Comparison of ENCODE assay signal across 8 cellular contexts in the genomic region with DNA sequence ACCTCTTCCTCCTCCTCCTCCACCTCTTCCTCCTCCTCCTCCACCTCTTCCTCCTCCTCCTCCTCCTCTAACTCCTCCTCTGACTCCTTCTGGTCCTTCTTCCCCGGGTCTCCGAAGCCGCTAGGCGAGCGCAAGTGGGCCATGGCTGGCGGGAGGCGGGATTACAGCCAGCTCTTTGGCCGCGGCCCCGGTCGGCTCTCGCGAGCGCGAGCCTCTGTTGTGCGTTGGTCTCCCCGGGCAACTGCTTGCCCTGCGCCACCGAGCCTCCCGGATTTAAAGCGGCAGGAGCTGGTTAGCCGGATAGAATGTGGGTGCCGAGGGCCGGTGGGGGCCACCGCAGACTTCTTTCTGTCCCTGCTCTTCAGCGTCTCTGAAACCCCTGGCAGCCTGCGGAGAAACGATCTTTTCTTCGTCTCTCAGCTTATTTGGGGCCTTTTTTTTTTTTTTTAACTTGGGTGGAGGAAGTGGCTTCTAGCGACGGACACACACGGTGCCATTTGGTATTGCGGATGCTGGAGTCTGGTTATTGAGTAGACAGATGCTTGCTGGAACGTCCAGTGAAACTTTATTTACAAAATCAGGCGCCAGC. TPM values are rescaled to one million over a fixed set of nuclear protein-coding genes. Genes with fewer than 3 reads are reported as not detected.
DNase-seq lines count a peak whose midpoint lies in the region; ATAC-seq and TF ChIP-seq lines count a peak whose summit lies in the region.

Gene ERICH6 (minus strand): TSS at position 165 of the 589 bp plus-strand sequence. CDS start 22 bp downstream, at position 143.

- H3K79me2 ChIP-seq in OCI-LY3 (ENCODE audit: low read length), result no peaks in the 10 kb centered on the region

- H4K20me1 ChIP-seq in OCI-LY3 (ENCODE audit: insufficient read depth, low read length), result no peaks in the 10 kb centered on the region

- H3K4me3 ChIP-seq in HUES64 (ENCODE audit: low read length) (peak within 1 kb of the TSS; percentile 69), OCI-LY3 (ENCODE audit: low read length) (peak within 1 kb of the TSS; percentile 88), esophagus (ENCODE audit: low read depth in 1 of 2, low read length in 2 of 2) (peak within 1 kb of the TSS; percentile 54 to 75), mucosa of stomach (ENCODE audit: low read length) (peak within 1 kb of the TSS; percentile 17)

- TF ChIP-seq CTCF in OCI-LY3 (IDR thresholded peaks at IDR 0.05; ENCODE audit: low read depth, low read length), result no peak

- peak; percentile 98 for ATAC-seq in GM21515 (IDR thresholded peaks at IDR 0.05; ENCODE audit: unreplicated experiment)

- H3K9me3 ChIP-seq in HUES64 (ENCODE audit: insufficient read depth, low read depth, low read length) (no peaks in the 10 kb centered on the region), OCI-LY3 (ENCODE audit: insufficient read depth, low read length) (no peaks in the 10 kb centered on the region), esophagus (ENCODE audit: control insufficient read depth in 2 of 2, insufficient read depth in 1 of 2, low read depth in 1 of 2, low read length in 1 of 2) (no peaks in the 10 kb centered on the region), mucosa of stomach (ENCODE audit: control insufficient read depth, low read length) (no peaks in the 10 kb centered on the region)

- H3K36me3 ChIP-seq in HUES64 (ENCODE audit: insufficient read depth, low read length), result no peaks in the 10 kb centered on the region
- H3K36me3 ChIP-seq in OCI-LY3 (replicated peaks; ENCODE audit: low read depth, low read length), result no peaks in the 10 kb centered on the region
- no peaks in the 10 kb centered on the region for H3K36me3 ChIP-seq in esophagus (ENCODE audit: control insufficient read depth in 2 of 2, insufficient read depth in 2 of 2, low read length in 1 of 2)
- no peaks in the 10 kb centered on the region for H3K36me3 ChIP-seq in mucosa of stomach (ENCODE audit: control insufficient read depth, insufficient read depth, low read length)

- no peaks in the 10 kb centered on the region for H3K27me3 ChIP-seq in HUES64 (ENCODE audit: insufficient read depth, low read length)
- H3K27me3 ChIP-seq in OCI-LY3 (ENCODE audit: low read depth, low read length), result no peaks in the 10 kb centered on the region
- H3K27me3 ChIP-seq in esophagus (ENCODE audit: control insufficient read depth in 1 of 2, insufficient read depth in 2 of 2, low read length in 2 of 2), result no peaks in the 10 kb centered on the region
- no peaks in the 10 kb centered on the region for H3K27me3 ChIP-seq in mucosa of stomach (ENCODE audit: control insufficient read depth, insufficient read depth, low read length)

- H3K4me2 ChIP-seq in OCI-LY3 (ENCODE audit: low read length), result peak within 1 kb of the TSS; percentile 75

- H3K9ac ChIP-seq in HUES64 (ENCODE audit: low read depth, low read length) (peak within 1 kb of the TSS; percentile 77), OCI-LY3 (ENCODE audit: low read length) (peak within 1 kb of the TSS; percentile 74), mucosa of stomach (ENCODE audit: low read length) (peak within 1 kb of the TSS; percentile 88)

- peak within 1 kb of the TSS; percentile 92 for H2AFZ ChIP-seq in OCI-LY3 (ENCODE audit: low read depth, low read length)

- H3K27ac ChIP-seq in HUES64 (ENCODE audit: low read depth, low read length) (no peak within 1 kb of the TSS; the same call in 1 of the 2 replicates), OCI-LY3 (ENCODE audit: low read length) (peak within 1 kb of the TSS; percentile 20; the same call in 1 of the 2 replicates), esophagus (ENCODE audit: low read depth in 2 of 2, low read length in 1 of 2) (peak within 1 kb of the TSS; percentile 79 to 86)

- DNase-seq in DMS114 treated with DMSO at 0.1 percent for 48 hours (lab: John Stamatoyannopoulos, UW; ENCODE audit: unreplicated experiment), result peak; percentile 83
- DNase-seq in activated T-cell treated with anti-CD3 and anti-CD28 coated beads for 48 hours (ENCODE audit: low read depth), result peak; percentile 85
- DNase-seq in stimulated activated CD8-positive, alpha-beta memory T cell treated with anti-CD3 and anti-CD28 coated beads, Interleukin-7, amount 100 ng/mL, for 1 hour (ENCODE audit: low read depth in 2 of 2), result peak; percentile 58 to 60

- H3K4me1 ChIP-seq in HUES64 (ENCODE audit: insufficient read depth, low read length), result no peaks in the 10 kb centered on the region; the same call in 1 of the 2 replicates
- peaks cover 4% of the 10 kb centered on the region; the same call in 1 of the 2 replicates for H3K4me1 ChIP-seq in OCI-LY3 (ENCODE audit: low read length)
- H3K4me1 ChIP-seq in esophagus (ENCODE audit: control insufficient read depth in 2 of 2, insufficient read depth in 2 of 2, low read length in 1 of 2), result no peaks in the 10 kb centered on the region
- H3K4me1 ChIP-seq in mucosa of stomach (ENCODE audit: control insufficient read depth, insufficient read depth, low read length), result no peaks in the 10 kb centered on the region

- WGBS in HUES64, result under 1% methylated on average over 35 of the region's 35 CpGs
- WGBS in esophagus, 2 donors, result 0% methylated on average over 31 to 35 of the region's 35 CpGs

RNA-seq across cellular contexts. Expression of gene ERICH6, which starts in this region (rescaled TPM):
- not detected for polyA plus RNA-seq in HUES64 (2013, experiment 1 of 2)
- not detected for polyA plus RNA-seq in HUES64 (2013, experiment 2 of 2)
- not detected for polyA plus RNA-seq in esophagus

Comparison
In these comparisons a context has a peak if more than half of its experiments do, and no peak if none do; other contexts are left out.
1. H3K4me3 ChIP-seq: peak in every context shown above with its lines; median percentile 88 in OCI-LY3; 69 in HUES64; 64 in esophagus; 17 in mucosa of stomach.